11 cellular contexts compared by ENCODE assay signal in the genomic region with DNA sequence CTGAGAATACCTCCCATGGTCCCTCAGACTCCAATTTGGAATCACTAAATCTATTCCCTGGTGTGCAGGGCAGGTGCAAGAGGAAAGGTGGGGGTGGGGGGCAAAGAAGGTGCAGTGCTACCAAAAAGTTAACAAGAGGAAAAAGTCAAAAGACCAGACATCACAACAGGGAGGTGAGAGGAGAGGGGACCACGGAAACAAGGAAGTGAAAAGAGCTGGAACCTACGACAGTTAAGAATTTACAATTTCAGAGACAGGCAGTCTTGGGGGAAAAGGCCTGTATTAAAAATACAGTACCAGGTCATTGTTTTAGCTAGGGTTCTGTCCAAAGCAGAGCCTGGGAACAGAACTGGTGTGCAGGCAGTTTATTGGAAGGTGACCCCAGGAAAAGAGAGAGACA. TPM values are rescaled to one million over a fixed set of nuclear protein-coding genes. Genes with fewer than 3 reads are reported as not detected.
A peak's percentile ranks its signal among the peaks of the same experiment; 100 is the strongest.
DNase-seq lines count a peak whose midpoint lies in the region; ATAC-seq and TF ChIP-seq lines count a peak whose summit lies in the region.
"Had no signal": no experiment of that assay in that cellular context is flagged by ENCODE, and none has a peak within 500 bp of the region (broad histone marks: within the 10 kb centered on the region; RNA-seq: fewer than 3 reads in every experiment).

No MANE protein-coding gene starts in this region.

- 58 to 67% (median 66%) methylated on average over 2 of the region's 2 CpGs for WGBS in psoas muscle, 3 donors

- CTCF ChIA-PET in activated CD4-positive, alpha-beta memory T cell treated with anti-CD3 and anti-CD28 coated beads for 36 hours (lab: Charles Lee), result interaction anchor here (1.0 to 1.4 kb wide), 2 partner anchors 11 to 250 kb away, joined by 3 to 5 read pairs; no protein-coding TSS in a partner anchor
- CTCF ChIA-PET in activated CD4-positive, alpha-beta memory T cell treated with anti-CD3 and anti-CD28 coated beads, Interleukin-2, amount 10 ng/mL, durations not matched to agents 7 days and 5 days (lab: Charles Lee), result interaction anchor here (1.4 to 1.5 kb wide), 2 partner anchors 13 to 66 kb away, joined by 3 read pairs; no protein-coding TSS in a partner anchor
- CTCF ChIA-PET in RWPE1 (lab: Yijun Ruan, JAX), result interaction anchor here (0.7 kb wide), 2 partner anchors 10 to 552 kb away, joined by 3 read pairs; no protein-coding TSS in a partner anchor

- H3K36me3 Mint-ChIP-seq in activated CD4-positive, alpha-beta memory T cell treated with anti-CD3 and anti-CD28 coated beads for 36 hours, result peaks cover 4% of the 10 kb centered on the region
- peaks cover 38% of the 10 kb centered on the region for H3K36me3 Mint-ChIP-seq in activated CD4-positive, alpha-beta memory T cell treated with anti-CD3 and anti-CD28 coated beads, Interleukin-2, amount 10 ng/mL, durations not matched to agents 7 days and 5 days (ENCODE audit: low read depth)
- H3K36me3 Mint-ChIP-seq in HFFc6 (ENCODE audit: low read depth), result peaks cover 32% of the 10 kb centered on the region

- H3K4me1 ChIP-seq in Karpas-422 (ENCODE audit: low read length) (peaks cover 83% of the 10 kb centered on the region), psoas muscle (peaks cover 90% of the 10 kb centered on the region)

- peak overlapping the region; percentile 39 for H3K27ac ChIP-seq in Karpas-422 (ENCODE audit: low read length)
- H3K27ac ChIP-seq in psoas muscle, result peak overlapping the region; percentile 12
- H3K27ac ChIP-seq in RWPE1, result no peak overlapping the region
- H3K27ac ChIP-seq: hepatocyte had no signal

- H3K79me2 ChIP-seq in Karpas-422 (ENCODE audit: low read length), result peaks cover 100% of the 10 kb centered on the region

- H3K4me2 ChIP-seq in Karpas-422 (ENCODE audit: low read depth, low read length, poor library complexity, severe bottlenecking), result no peak overlapping the region
- H3K4me2 ChIP-seq: hepatocyte had no signal

- peaks cover 94% of the 10 kb centered on the region for H4K20me1 ChIP-seq in Karpas-422 (ENCODE audit: insufficient read depth, low read depth, low read length)

- TF ChIP-seq CTCF in HFFc6 (IDR thresholded peaks at IDR 0.05), result no peak
- TF ChIP-seq CTCF in psoas muscle (IDR thresholded peaks at IDR 0.05), result no peak
- no peak for TF ChIP-seq CTCF in RWPE1 (conservative IDR thresholded peaks at IDR 0.05; ENCODE audit: low read depth)

- intact Hi-C loops in activated CD4-positive, alpha-beta memory T cell treated with anti-CD3 and anti-CD28 coated beads for 36 hours (cut with micrococcal nuclease), result no loop called here
- intact Hi-C loops in psoas muscle (cut with DNase I), result no loop called here

- no peak for ATAC-seq in psoas muscle
- ATAC-seq in left lobe of liver, result no peak
- ATAC-seq in HG03565 (IDR thresholded peaks at IDR 0.05; ENCODE audit: unreplicated experiment), result no peak

- H3K9me3 ChIP-seq in Karpas-422 (ENCODE audit: low read length), result no peaks in the 10 kb centered on the region
- H3K9me3 ChIP-seq in psoas muscle, result no peaks in the 10 kb centered on the region

- POLR2A ChIA-PET in activated CD4-positive, alpha-beta memory T cell treated with anti-CD3 and anti-CD28 coated beads for 36 hours (lab: Charles Lee), result interaction anchor here (0.6 kb wide), 1 partner anchor 16 kb away, joined by 4 read pairs; no protein-coding TSS in a partner anchor
- POLR2A ChIA-PET in activated CD4-positive, alpha-beta memory T cell treated with anti-CD3 and anti-CD28 coated beads, Interleukin-2, amount 10 ng/mL, durations not matched to agents 7 days and 5 days (lab: Charles Lee), result interaction anchor here (1.7 kb wide), 1 partner anchor 14 kb away, joined by 7 read pairs; no protein-coding TSS in a partner anchor
- POLR2A ChIA-PET in RWPE1 (lab: Yijun Ruan, JAX; ENCODE audit: low non-redundant PET), result no interaction called here

- H3K27me3 Mint-ChIP-seq in activated CD4-positive, alpha-beta memory T cell treated with anti-CD3 and anti-CD28 coated beads for 36 hours, result no peaks in the 10 kb centered on the region
- H3K27me3 Mint-ChIP-seq in activated CD4-positive, alpha-beta memory T cell treated with anti-CD3 and anti-CD28 coated beads, Interleukin-2, amount 10 ng/mL, durations not matched to agents 7 days and 5 days, result no peaks in the 10 kb centered on the region
- no peaks in the 10 kb centered on the region; the same call in none of the 2 replicates for H3K27me3 Mint-ChIP-seq in HFFc6 (ENCODE audit: insufficient read depth)

- no peak for DNase-seq in activated CD4-positive, alpha-beta memory T cell treated with anti-CD3 and anti-CD28 coated beads for 36 hours
- DNase-seq in activated CD4-positive, alpha-beta memory T cell treated with anti-CD3 and anti-CD28 coated beads, Interleukin-2, amount 10 ng/mL, durations not matched to agents 7 days and 5 days, result no peak
- DNase-seq in HFFc6 (no peak), Karpas-422 (no peak), psoas muscle (no peak), left lobe of liver (ENCODE audit: low spot score) (no peak), RWPE1 (ENCODE audit: low spot score) (no peak)
- DNase-seq: NCI-H1092 treated with DMSO at 0.1 percent for 48 hours, T-helper 1 cell had no signal

- H3K9ac ChIP-seq in Karpas-422 (ENCODE audit: low read length), result no peak overlapping the region

- H3K9me3 Mint-ChIP-seq in activated CD4-positive, alpha-beta memory T cell treated with anti-CD3 and anti-CD28 coated beads for 36 hours, result no peaks in the 10 kb centered on the region
- H3K9me3 Mint-ChIP-seq in activated CD4-positive, alpha-beta memory T cell treated with anti-CD3 and anti-CD28 coated beads, Interleukin-2, amount 10 ng/mL, durations not matched to agents 7 days and 5 days, result no peaks in the 10 kb centered on the region
- no peaks in the 10 kb centered on the region for H3K9me3 Mint-ChIP-seq in HFFc6

- H3K9me2 ChIP-seq in Karpas-422 (replicated peaks; ENCODE audit: insufficient read depth, low read length), result no peaks in the 10 kb centered on the region

- no peaks in the 10 kb centered on the region for H3K27me3 ChIP-seq in Karpas-422 (ENCODE audit: low read length)
- no peaks in the 10 kb centered on the region for H3K27me3 ChIP-seq in psoas muscle (ENCODE audit: insufficient read depth in 3 of 3, low read length in 2 of 3)
- H3K27me3 ChIP-seq: hepatocyte had no signal

- H3K4me3 ChIP-seq in Karpas-422 (ENCODE audit: low read length), result no peak overlapping the region
- H3K4me3 ChIP-seq in psoas muscle, result no peak overlapping the region
- H3K4me3 ChIP-seq: hepatocyte had no signal

- H2AFZ ChIP-seq in Karpas-422 (ENCODE audit: low read length), result no peak overlapping the region
- H2AFZ ChIP-seq: hepatocyte had no signal

- peaks cover 72% of the 10 kb centered on the region for H3K4me1 Mint-ChIP-seq in activated CD4-positive, alpha-beta memory T cell treated with anti-CD3 and anti-CD28 coated beads for 36 hours (ENCODE audit: low read depth)
- H3K4me1 Mint-ChIP-seq in activated CD4-positive, alpha-beta memory T cell treated with anti-CD3 and anti-CD28 coated beads, Interleukin-2, amount 10 ng/mL, durations not matched to agents 7 days and 5 days, result peaks cover 64% of the 10 kb centered on the region
- H3K4me1 Mint-ChIP-seq in HFFc6 (ENCODE audit: low read depth), result peaks cover 95% of the 10 kb centered on the region

- no peak overlapping the region for H3K4me3 Mint-ChIP-seq in activated CD4-positive, alpha-beta memory T cell treated with anti-CD3 and anti-CD28 coated beads for 36 hours
- no peak overlapping the region for H3K4me3 Mint-ChIP-seq in activated CD4-positive, alpha-beta memory T cell treated with anti-CD3 and anti-CD28 coated beads, Interleukin-2, amount 10 ng/mL, durations not matched to agents 7 days and 5 days
- H3K4me3 Mint-ChIP-seq in HFFc6, result peak overlapping the region; percentile 41

- H3K36me3 ChIP-seq in Karpas-422 (ENCODE audit: insufficient read depth, low read length), result peaks cover 17% of the 10 kb centered on the region
- H3K36me3 ChIP-seq in psoas muscle (ENCODE audit: insufficient read depth in 1 of 2, low read depth in 1 of 2), result peaks cover 0 to 2% of the 10 kb centered on the region in 2 donors

- H3K27ac Mint-ChIP-seq in activated CD4-positive, alpha-beta memory T cell treated with anti-CD3 and anti-CD28 coated beads for 36 hours, result peak overlapping the region; percentile 61
- H3K27ac Mint-ChIP-seq in activated CD4-positive, alpha-beta memory T cell treated with anti-CD3 and anti-CD28 coated beads, Interleukin-2, amount 10 ng/mL, durations not matched to agents 7 days and 5 days, result no peak overlapping the region
- H3K27ac Mint-ChIP-seq in HFFc6, result peak overlapping the region; percentile 59

RNA-seq across cellular contexts. Expression of a gene that starts 14.6 kb away (rescaled TPM):
- total RNA-seq in activated CD4-positive, alpha-beta memory T cell treated with anti-CD3 and anti-CD28 coated beads for 36 hours, result 100 to 1,000 TPM; 113 to 117 TPM
- 100 to 1,000 TPM; 233 to 242 TPM for total RNA-seq in activated CD4-positive, alpha-beta memory T cell treated with anti-CD3 and anti-CD28 coated beads, Interleukin-2, amount 10 ng/mL, durations not matched to agents 7 days and 5 days
- 1,000 to 10,000 TPM; 1,442 to 1,960 (median 1,623) TPM for total RNA-seq in HFFc6 (2021; fragmentation: NEBNext Ultra II Directional; extraction: Animal tissue kit (Norgen Biotek cat#: 25700))
- total RNA-seq in Karpas-422 (2014; rRNA removed; shearing (Covaris generic); ENCODE audit: low replicate concordance), result 526 and 559 TPM in 2 replicates
- total RNA-seq in psoas muscle (100 to 1,000 TPM; 222 to 485 (median 241) TPM), left lobe of liver (142 TPM)
- polyA plus RNA-seq in psoas muscle, result 100 to 1,000 TPM; 215 to 569 (median 259) TPM
